In genomic region chr5:7667216-7667767, GRCh38 we compare ENCODE assay signal across 27 cellular contexts.
DNase-seq lines count a peak whose midpoint lies in the region; ATAC-seq, FAIRE-seq and TF ChIP-seq lines count a peak whose summit lies in the region.
"Had no signal": no experiment of that assay in that cellular context is flagged by ENCODE, and none has a peak within 500 bp of the region (broad histone marks: within the 10 kb centered on the region; RNA-seq: fewer than 3 reads in every experiment).

No MANE protein-coding gene starts in this region.

- H3F3A ChIP-seq in SK-N-SH (replicated peaks; ENCODE audit: insufficient read depth): no peaks in the 10 kb centered on the region

- POLR2A ChIA-PET in SK-N-SH (lab: Yijun Ruan, JAX): no interaction called here

- no peak for TF ChIP-seq CTCF in SK-N-SH (IDR thresholded peaks at IDR 0.05)
- TF ChIP-seq CTCF in mammary epithelial cell (conservative IDR thresholded peaks at IDR 0.05 in 1 of 2, IDR thresholded peaks at IDR 0.05 in 1 of 2; ENCODE audit: extremely low read depth in 1 of 2, insufficient read depth in 1 of 2, low read depth in 1 of 2, low read length in 2 of 2): no peak
- no peak for TF ChIP-seq CTCF in keratinocyte (optimal IDR thresholded peaks at IDR 0.05 in 1 of 3, IDR thresholded peaks at IDR 0.05 in 1 of 3, conservative IDR thresholded peaks at IDR 0.05 in 1 of 3; ENCODE audit: extremely low read depth in 1 of 3, insufficient read depth in 2 of 3, low read length in 3 of 3)
- no peak for TF ChIP-seq CTCF in GM13977 (IDR thresholded peaks at IDR 0.05; ENCODE audit: extremely low read depth, insufficient read depth, missing control alignments)

- H3K4me1 ChIP-seq in SK-N-SH (ENCODE audit: control insufficient read depth in 1 of 2, insufficient read depth in 2 of 2, low read depth in 1 of 2, low read length in 1 of 2) (no peaks in the 10 kb centered on the region), mammary epithelial cell (ENCODE audit: insufficient read depth, low read length) (peaks cover 4% of the 10 kb centered on the region), keratinocyte (ENCODE audit: control insufficient read depth, extremely low read depth, insufficient read depth, low read length) (peaks cover 20% of the 10 kb centered on the region)
- H3K4me1 ChIP-seq: Peyer's patch, SJSA1 had no signal

- no peak for TF ChIP-seq RAD21 in SK-N-SH (IDR thresholded peaks at IDR 0.05; ENCODE audit: low read length)

- H3K79me2 ChIP-seq in SK-N-SH (ENCODE audit: insufficient read depth) (no peaks in the 10 kb centered on the region), mammary epithelial cell (ENCODE audit: insufficient read depth, low read length) (no peaks in the 10 kb centered on the region), keratinocyte (ENCODE audit: control insufficient read depth, insufficient read depth, low read length) (no peaks in the 10 kb centered on the region)

- peak overlapping the region; percentile 21 for H3K4me2 ChIP-seq in SK-N-SH
- peak overlapping the region; percentile 16 for H3K4me2 ChIP-seq in mammary epithelial cell (ENCODE audit: insufficient read depth, low read depth, low read length)
- peak overlapping the region; percentile 63 for H3K4me2 ChIP-seq in keratinocyte (ENCODE audit: control insufficient read depth, extremely low read depth, insufficient read depth, low read depth, low read length)

- no TSS peak for BruUV-seq in mammary epithelial cell (replicated peaks; lab: Mats Ljungman, UMichigan)

- no peaks in the 10 kb centered on the region for H4K20me1 ChIP-seq in SK-N-SH (ENCODE audit: insufficient read depth)
- H4K20me1 ChIP-seq in mammary epithelial cell (ENCODE audit: insufficient read depth, low read length): no peaks in the 10 kb centered on the region
- no peaks in the 10 kb centered on the region for H4K20me1 ChIP-seq in keratinocyte (ENCODE audit: control insufficient read depth, extremely low read depth, insufficient read depth, low read length)

- intact Hi-C loops in mammary epithelial cell (cut with micrococcal nuclease): no loop called here
- intact Hi-C loops in head of caudate nucleus (cut with DNase I): no loop called here
- intact Hi-C loops in left colon (cut with DNase I, micrococcal nuclease): no loop called here

- WGBS in SK-N-SH (ENCODE audit: low lambda C conversion rate): 15% methylated on average over 5 of the region's 5 CpGs
- WGBS in mammary epithelial cell (ENCODE audit: low coverage, missing lambda C conversion rate): 33% methylated on average over 5 of the region's 5 CpGs

- H3K27me3 ChIP-seq in SK-N-SH (ENCODE audit: insufficient read depth) (no peaks in the 10 kb centered on the region; the same call in 1 of the 2 replicates), mammary epithelial cell (ENCODE audit: insufficient read depth, low read length) (no peaks in the 10 kb centered on the region), keratinocyte (ENCODE audit: control insufficient read depth, extremely low read depth, insufficient read depth, low read length) (no peaks in the 10 kb centered on the region)
- H3K27me3 ChIP-seq: Peyer's patch had no signal

- no peaks in the 10 kb centered on the region for H3K9me2 ChIP-seq in SK-N-SH

- H3K27ac ChIP-seq in SK-N-SH (ENCODE audit: low read depth in 2 of 2, low read length in 1 of 2): no peak overlapping the region
- H3K27ac ChIP-seq in mammary epithelial cell (ENCODE audit: insufficient read depth, low read depth, low read length): no peak overlapping the region
- peak overlapping the region; percentile 27 for H3K27ac ChIP-seq in keratinocyte (ENCODE audit: control insufficient read depth, insufficient read depth, low read length)
- H3K27ac ChIP-seq: C4-2B, GM23248, HL-60, Peyer's patch, SJSA1 had no signal

- DNase-seq in SK-N-SH (no peak), mammary epithelial cell (peak; percentile 4), keratinocyte (ENCODE audit: low read depth, low spot score) (peak; percentile 79), GM13977 (ENCODE audit: low spot score) (no peak), head of caudate nucleus (no peak), left colon (no peak)
- DNase-seq: 8988T; CD8-positive, alpha-beta memory T cell; GM23248; H9; MM.1S; NCI-H1048; NCI-H1417 treated with DMSO at 0.1 percent for 48 hours; NCI-H2107; NCI-H226; NCI-H748 treated with DMSO at 0.1 percent for 48 hours; Peyer's patch had no signal

- no peak for TF ChIP-seq EP300 in SK-N-SH (IDR thresholded peaks at IDR 0.05; ENCODE audit: borderline replicate concordance in 1 of 2, low read depth in 1 of 2, low read length in 1 of 2)

- FAIRE-seq in keratinocyte (lab: Jason Lieb, UNC): peak; percentile 81
- FAIRE-seq: G401.6, GM12892, GM18507, HepG2, K562 had no signal

- no peak for ATAC-seq in SK-N-SH treated with all-trans-retinoic acid at 6 μM for 48 hours
- no peak for ATAC-seq in left colon
- ATAC-seq: HepG2, K562, Right ventricle myocardium inferior had no signal

- H3K36me3 ChIP-seq in SK-N-SH (replicated peaks in 1 of 2; ENCODE audit: control insufficient read depth in 1 of 2, insufficient read depth in 2 of 2, low read length in 1 of 2) (no peaks in the 10 kb centered on the region), mammary epithelial cell (ENCODE audit: insufficient read depth, low read length) (no peaks in the 10 kb centered on the region), keratinocyte (ENCODE audit: control insufficient read depth in 2 of 2, extremely low read depth in 1 of 2, insufficient read depth in 2 of 2, low read length in 2 of 2) (no peaks in the 10 kb centered on the region)
- H3K36me3 ChIP-seq: Peyer's patch, SJSA1 had no signal

- dilution Hi-C loops in mammary epithelial cell (cut with HindIII; ENCODE audit: low sequenced_read_pairs) (no loop called here), keratinocyte (cut with MboI; ENCODE audit: extremely low pct_ligation_motif_present, low sequenced_read_pairs) (no loop called here)

- CTCF ChIA-PET in SK-N-SH (lab: Yijun Ruan, JAX) (no interaction called here), mammary epithelial cell (lab: Charles Lee; ENCODE audit: low non-redundant PET) (no interaction called here)

- no peaks in the 10 kb centered on the region for H3K9me3 ChIP-seq in SK-N-SH
- H3K9me3 ChIP-seq in mammary epithelial cell (replicated peaks; ENCODE audit: insufficient read depth, low read length): peaks cover 18% of the 10 kb centered on the region
- H3K9me3 ChIP-seq in keratinocyte (ENCODE audit: control insufficient read depth, low read depth, low read length): no peaks in the 10 kb centered on the region
- H3K9me3 ChIP-seq: Peyer's patch, SJSA1 had no signal

- H3K4me3 ChIP-seq in SK-N-SH (ENCODE audit: low read depth in 2 of 2, low read length in 1 of 2): peak overlapping the region in 1 of 2 experiments; percentile 6; a peak in 1 of 4 replicates
- no peak overlapping the region for H3K4me3 ChIP-seq in mammary epithelial cell (replicated peaks in 1 of 3; ENCODE audit: insufficient read depth in 1 of 3, low read depth in 2 of 3, low read length in 3 of 3)
- peak overlapping the region in 2 of 3 experiments; percentile 9 to 39 for H3K4me3 ChIP-seq in keratinocyte (ENCODE audit: control insufficient read depth in 2 of 3, extremely low read depth in 1 of 3, insufficient read depth in 2 of 3, low read depth in 1 of 3, low read length in 3 of 3)
- H3K4me3 ChIP-seq: GM23248, K562, Peyer's patch, SJSA1 had no signal

- no peak overlapping the region for H2AFZ ChIP-seq in SK-N-SH (ENCODE audit: low read depth)
- H2AFZ ChIP-seq in mammary epithelial cell (ENCODE audit: low read depth, low read length): no peak overlapping the region
- H2AFZ ChIP-seq in keratinocyte (ENCODE audit: control insufficient read depth, low read length): peak overlapping the region; percentile 64
- H2AFZ ChIP-seq: GM23248 had no signal

- no peak overlapping the region for H3K9ac ChIP-seq in SK-N-SH
- no peak overlapping the region for H3K9ac ChIP-seq in mammary epithelial cell (ENCODE audit: insufficient read depth, low read length)
- H3K9ac ChIP-seq in keratinocyte (ENCODE audit: control insufficient read depth, extremely low read depth, insufficient read depth, low read length): no peak overlapping the region
- H3K9ac ChIP-seq: GM23248 had no signal

- H3K9me1 ChIP-seq in keratinocyte (ENCODE audit: control insufficient read depth, extremely low read depth, insufficient read depth, low read length): no peaks in the 10 kb centered on the region

- in situ Hi-C loops in mammary epithelial cell (cut with MboI; ENCODE audit: low sequenced_read_pairs in 2 of 2) (no loop called here), GM13977 (cut with MboI; ENCODE audit: low pct_unique_long_range_greater_than_20kb, low sequenced_read_pairs, unreplicated experiment) (no loop called here)

TF ChIP-seq in SK-N-SH, 30 proteins besides CTCF, POLR2A, EP300 and RAD21 (continues in another document):
- TF ChIP-seq GABPA (IDR thresholded peaks at IDR 0.05; ENCODE audit: low read depth) (no peak), MXI1 (IDR thresholded peaks at IDR 0.05; ENCODE audit: low read depth, low read length) (no peak), CHD2 (IDR thresholded peaks at IDR 0.05; ENCODE audit: low read length, partially characterized antibody) (no peak), IRF3 (IDR thresholded peaks at IDR 0.05; ENCODE audit: low read depth, low read length) (no peak), RXRA (IDR thresholded peaks at IDR 0.05; ENCODE audit: borderline replicate concordance, low read depth) (no peak)

TF ChIP-seq in SK-N-SH treated with all-trans-retinoic acid at 6 μM for 48 hours, 23 proteins besides CTCF, POLR2A, EP300 and RAD21 (continues in another document):
- TF ChIP-seq SNAI2 (CRISPR knock-in tag; IDR thresholded peaks at IDR 0.05) (no peak), ZNF70 (CRISPR knock-in tag; IDR thresholded peaks at IDR 0.05) (no peak), CSDC2 (CRISPR knock-in tag; IDR thresholded peaks at IDR 0.05) (no peak), ZNF565 (CRISPR knock-in tag; conservative IDR thresholded peaks at IDR 0.05; ENCODE audit: low read depth) (no peak), ISL1 (CRISPR knock-in tag; IDR thresholded peaks at IDR 0.05) (no peak)
- TF ChIP-seq, protein P1, sequence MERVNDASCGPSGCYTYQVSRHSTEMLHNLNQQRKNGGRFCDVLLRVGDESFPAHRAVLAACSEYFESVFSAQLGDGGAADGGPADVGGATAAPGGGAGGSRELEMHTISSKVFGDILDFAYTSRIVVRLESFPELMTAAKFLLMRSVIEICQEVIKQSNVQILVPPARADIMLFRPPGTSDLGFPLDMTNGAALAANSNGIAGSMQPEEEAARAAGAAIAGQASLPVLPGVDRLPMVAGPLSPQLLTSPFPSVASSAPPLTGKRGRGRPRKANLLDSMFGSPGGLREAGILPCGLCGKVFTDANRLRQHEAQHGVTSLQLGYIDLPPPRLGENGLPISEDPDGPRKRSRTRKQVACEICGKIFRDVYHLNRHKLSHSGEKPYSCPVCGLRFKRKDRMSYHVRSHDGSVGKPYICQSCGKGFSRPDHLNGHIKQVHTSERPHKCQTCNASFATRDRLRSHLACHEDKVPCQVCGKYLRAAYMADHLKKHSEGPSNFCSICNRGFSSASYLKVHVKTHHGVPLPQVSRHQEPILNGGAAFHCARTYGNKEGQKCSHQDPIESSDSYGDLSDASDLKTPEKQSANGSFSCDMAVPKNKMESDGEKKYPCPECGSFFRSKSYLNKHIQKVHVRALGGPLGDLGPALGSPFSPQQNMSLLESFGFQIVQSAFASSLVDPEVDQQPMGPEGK (CRISPR knock-in tag; IDR thresholded peaks at IDR 0.05; ENCODE audit: borderline replicate concordance): no peak

Comparison
In these comparisons a context has a peak if more than half of its experiments do, and no peak if none do; other contexts are left out.
1. DNase-seq: peak in mammary epithelial cell (single experiment) and keratinocyte (single experiment); none in SK-N-SH (single experiment), GM13977 (single experiment), head of caudate nucleus (0 of 42) and left colon (0 of 2).
2. H3K4me3 ChIP-seq: peak in keratinocyte (2 of 3); none in mammary epithelial cell (0 of 3).
3. Peak in every context shown above with its lines, with median percentiles within 50 percentile points of each other: H3K4me2 ChIP-seq.